ENCODE assay signal across 19 cellular contexts in the genomic region with DNA sequence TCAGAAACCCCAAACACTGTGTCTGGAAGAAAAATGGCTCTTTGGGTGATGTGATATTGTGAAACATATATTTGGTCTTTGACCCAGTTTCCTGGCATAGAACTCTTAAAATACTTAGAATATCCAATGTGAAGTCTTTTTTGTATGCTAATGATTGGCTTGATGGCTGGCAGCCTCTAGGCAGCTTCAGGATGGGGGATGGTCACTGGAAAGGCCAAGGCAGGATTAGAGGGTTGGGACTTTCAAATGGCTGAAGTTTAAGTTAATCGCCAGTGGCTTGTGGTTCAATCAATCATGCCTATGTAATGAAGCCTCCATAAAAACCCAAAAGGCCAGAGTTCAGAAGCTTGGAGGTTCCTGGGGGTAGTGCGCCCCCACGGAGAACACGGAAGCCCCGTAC. TPM values are rescaled to one million over a fixed set of nuclear protein-coding genes. Genes with fewer than 3 reads are reported as not detected.
DNase-seq lines count a peak whose midpoint lies in the region; ATAC-seq and TF ChIP-seq lines count a peak whose summit lies in the region.
"Had no signal": no experiment of that assay in that cellular context is flagged by ENCODE, and none has a peak within 500 bp of the region (broad histone marks: within the 10 kb centered on the region; RNA-seq: fewer than 3 reads in every experiment).

No MANE protein-coding gene starts in this region.

- POLR2A ChIA-PET in WTC11 (lab: Charles Lee) = no interaction called here

- peak overlapping the region; percentile 52 for H3K4me3 Mint-ChIP-seq in WTC11
- H3K4me3 Mint-ChIP-seq in stimulated activated naive CD8-positive, alpha-beta T cell treated with anti-CD3 and anti-CD28 coated beads, Interleukin-15, amount 100 ng/mL, for 72 hours = no peak overlapping the region
- no peak overlapping the region for H3K4me3 Mint-ChIP-seq in neural progenitor cell
- H3K4me3 Mint-ChIP-seq: CD14-positive monocyte; CD8-positive, alpha-beta T cell had no signal

- peak; percentile 81 for ATAC-seq in WTC11
- ATAC-seq in stimulated activated naive CD8-positive, alpha-beta T cell treated with anti-CD3 and anti-CD28 coated beads, Interleukin-15, amount 100 ng/mL, for 72 hours = no peak
- ATAC-seq in HG03439 (IDR thresholded peaks at IDR 0.05; ENCODE audit: unreplicated experiment) = no peak
- ATAC-seq: CD8-positive, alpha-beta T cell; GM12878; HCT116; HepG2 had no signal

- H2AFZ ChIP-seq in neural progenitor cell (replicated peaks) = no peak overlapping the region
- H2AFZ ChIP-seq: GM23248 had no signal

- H3K4me3 ChIP-seq in HAP-1 (no peak overlapping the region), iPS-15b (ENCODE audit: low read depth, low read length) (peak overlapping the region; percentile 30), neural progenitor cell (no peak overlapping the region)
- H3K4me3 ChIP-seq: GM12878, GM23248 had no signal

- H3K27me3 Mint-ChIP-seq in WTC11 (ENCODE audit: low read depth) (no peaks in the 10 kb centered on the region; the same call in 1 of the 2 replicates), neural progenitor cell (ENCODE audit: insufficient read depth, low read depth) (peaks cover 9% of the 10 kb centered on the region)
- H3K27me3 Mint-ChIP-seq in stimulated activated naive CD8-positive, alpha-beta T cell treated with anti-CD3 and anti-CD28 coated beads, Interleukin-15, amount 100 ng/mL, for 72 hours = peaks cover 14% of the 10 kb centered on the region

- H3K27ac ChIP-seq in neural progenitor cell = no peak overlapping the region
- H3K27ac ChIP-seq: 22Rv1, GM23248, HL-60 had no signal

- no peak overlapping the region for H3K4me2 ChIP-seq in neural progenitor cell

- H3K27ac Mint-ChIP-seq in WTC11 = 0 out of 2 replicates have a peak overlapping the region, but pooled peaks have one; percentile 65
- no peak overlapping the region for H3K27ac Mint-ChIP-seq in stimulated activated naive CD8-positive, alpha-beta T cell treated with anti-CD3 and anti-CD28 coated beads, Interleukin-15, amount 100 ng/mL, for 72 hours
- H3K27ac Mint-ChIP-seq in neural progenitor cell = no peak overlapping the region
- H3K27ac Mint-ChIP-seq: CD14-positive monocyte; CD8-positive, alpha-beta T cell had no signal

- H3K4me1 Mint-ChIP-seq in WTC11 (peaks cover 76% of the 10 kb centered on the region), neural progenitor cell (peaks cover 22% of the 10 kb centered on the region)
- H3K4me1 Mint-ChIP-seq in stimulated activated naive CD8-positive, alpha-beta T cell treated with anti-CD3 and anti-CD28 coated beads, Interleukin-15, amount 100 ng/mL, for 72 hours = no peaks in the 10 kb centered on the region
- H3K4me1 Mint-ChIP-seq: CD14-positive monocyte had no signal

- CTCF ChIA-PET in WTC11 (lab: Charles Lee) = no interaction called here

- TF ChIP-seq CTCF in WTC11 (IDR thresholded peaks at IDR 0.05) (no peak), neural progenitor cell (IDR thresholded peaks at IDR 0.05) (no peak)

- H3K79me2 ChIP-seq in neural progenitor cell (ENCODE audit: low read depth) = no peaks in the 10 kb centered on the region

- H3K4me1 ChIP-seq in HAP-1 (peaks cover 30% of the 10 kb centered on the region), iPS-15b (ENCODE audit: control insufficient read depth, insufficient read depth, low read length) (peaks cover 42% of the 10 kb centered on the region), neural progenitor cell (no peaks in the 10 kb centered on the region)

- H3K9me3 Mint-ChIP-seq in WTC11 = no peaks in the 10 kb centered on the region
- H3K9me3 Mint-ChIP-seq in stimulated activated naive CD8-positive, alpha-beta T cell treated with anti-CD3 and anti-CD28 coated beads, Interleukin-15, amount 100 ng/mL, for 72 hours = no peaks in the 10 kb centered on the region
- H3K9me3 Mint-ChIP-seq in neural progenitor cell = no peaks in the 10 kb centered on the region
- H3K9me3 Mint-ChIP-seq: CD8-positive, alpha-beta T cell had no signal

- no peaks in the 10 kb centered on the region for H3F3A ChIP-seq in neural progenitor cell (ENCODE audit: low read depth)

- H3K9ac ChIP-seq in iPS-15b (ENCODE audit: low read depth, low read length) (no peak overlapping the region), neural progenitor cell (no peak overlapping the region)
- H3K9ac ChIP-seq: GM23248 had no signal

- H3K9me3 ChIP-seq in HAP-1 = no peaks in the 10 kb centered on the region
- H3K9me3 ChIP-seq in iPS-15b (ENCODE audit: control insufficient read depth, insufficient read depth, low read length) = no peaks in the 10 kb centered on the region
- H3K9me3 ChIP-seq in neural progenitor cell (ENCODE audit: low read depth) = no peaks in the 10 kb centered on the region

- H3K36me3 ChIP-seq in HAP-1 (replicated peaks) = no peaks in the 10 kb centered on the region
- no peaks in the 10 kb centered on the region for H3K36me3 ChIP-seq in iPS-15b (ENCODE audit: control insufficient read depth, insufficient read depth, low read length)
- no peaks in the 10 kb centered on the region for H3K36me3 ChIP-seq in neural progenitor cell

- DNase-seq in ELF-1 (ENCODE audit: low read depth, low spot score) (peak; percentile 63), HAP-1 (ENCODE audit: low spot score in 2 of 2) (peak; percentile 58 to 70), WTC11 (ENCODE audit: low spot score) (peak; percentile 13), GF-D8 (lab: John Stamatoyannopoulos, UW) (no peak), neural progenitor cell (ENCODE audit: low spot score) (no peak)
- no peak for DNase-seq in stimulated activated naive CD8-positive, alpha-beta T cell treated with anti-CD3 and anti-CD28 coated beads, Interleukin-15, amount 100 ng/mL, for 72 hours
- DNase-seq: CD8-positive, alpha-beta T cell; COR-L47; DND-41 had no signal

- H3K36me3 Mint-ChIP-seq in WTC11 (no peaks in the 10 kb centered on the region), neural progenitor cell (no peaks in the 10 kb centered on the region)
- H3K36me3 Mint-ChIP-seq: CD14-positive monocyte; CD8-positive, alpha-beta T cell had no signal

- H3K27me3 ChIP-seq in HAP-1 (ENCODE audit: low read depth) = no peaks in the 10 kb centered on the region
- H3K27me3 ChIP-seq in iPS-15b (ENCODE audit: control insufficient read depth, insufficient read depth, low read length) = no peaks in the 10 kb centered on the region
- no peaks in the 10 kb centered on the region for H3K27me3 ChIP-seq in neural progenitor cell

- in situ Hi-C loops in HAP-1 (cut with MboI; ENCODE audit: low sequenced_read_pairs) = no loop called here

- no peaks in the 10 kb centered on the region for H4K20me1 ChIP-seq in neural progenitor cell (ENCODE audit: low read depth)

TF ChIP-seq in WTC11, 78 proteins besides CTCF, POLR2A, EP300 and RAD21 (continues in another document):
- TF ChIP-seq NR3C1 (CRISPR knock-in tag; conservative IDR thresholded peaks at IDR 0.05; ENCODE audit: low read depth) = no peak
- no peak for TF ChIP-seq CBFB (CRISPR knock-in tag; IDR thresholded peaks at IDR 0.05; ENCODE audit: low read depth)
- TF ChIP-seq ATF1 (CRISPR knock-in tag; IDR thresholded peaks at IDR 0.05) = no peak
- no peak for TF ChIP-seq SP1 (CRISPR knock-in tag; conservative IDR thresholded peaks at IDR 0.05)
- no peak for TF ChIP-seq ZNF138 (CRISPR knock-in tag; conservative IDR thresholded peaks at IDR 0.05)
- TF ChIP-seq ZSCAN18 (CRISPR knock-in tag; IDR thresholded peaks at IDR 0.05) = no peak
- no peak for TF ChIP-seq ATF3 (CRISPR knock-in tag; conservative IDR thresholded peaks at IDR 0.05)
- no peak for TF ChIP-seq USF1 (CRISPR knock-in tag; IDR thresholded peaks at IDR 0.05)
- no peak for TF ChIP-seq USF2 (CRISPR knock-in tag; IDR thresholded peaks at IDR 0.05)
- no peak for TF ChIP-seq ZNF317 (CRISPR knock-in tag; IDR thresholded peaks at IDR 0.05; ENCODE audit: borderline replicate concordance, low read depth)
- TF ChIP-seq JAZF1 (CRISPR knock-in tag; IDR thresholded peaks at IDR 0.05) = no peak

RNA-seq across cellular contexts. Expression of gene ESX1, which starts 33.5 kb away (rescaled TPM):
- total RNA-seq in WTC11 (2021) (not detected in 3 replicates), neural progenitor cell (ENCODE audit: low replicate concordance) (not detected in 2 replicates)
- total RNA-seq: A673; CD8-positive, alpha-beta T cell; GM12878; GM23248; HepG2 had no signal

Comparison
In these comparisons a context has a peak if more than half of its experiments do, and no peak if none do; other contexts are left out.
1. DNase-seq: peak in ELF-1 (single experiment), HAP-1 (2 of 2) and WTC11 (single experiment); none in GF-D8 (single experiment), stimulated activated naive CD8-positive, alpha-beta T cell treated with anti-CD3 and anti-CD28 coated beads, Interleukin-15, amount 100 ng/mL, for 72 hours (0 of 2) and neural progenitor cell (single experiment).